ENCODE assay signal across 4 cellular contexts in the genomic region with DNA sequence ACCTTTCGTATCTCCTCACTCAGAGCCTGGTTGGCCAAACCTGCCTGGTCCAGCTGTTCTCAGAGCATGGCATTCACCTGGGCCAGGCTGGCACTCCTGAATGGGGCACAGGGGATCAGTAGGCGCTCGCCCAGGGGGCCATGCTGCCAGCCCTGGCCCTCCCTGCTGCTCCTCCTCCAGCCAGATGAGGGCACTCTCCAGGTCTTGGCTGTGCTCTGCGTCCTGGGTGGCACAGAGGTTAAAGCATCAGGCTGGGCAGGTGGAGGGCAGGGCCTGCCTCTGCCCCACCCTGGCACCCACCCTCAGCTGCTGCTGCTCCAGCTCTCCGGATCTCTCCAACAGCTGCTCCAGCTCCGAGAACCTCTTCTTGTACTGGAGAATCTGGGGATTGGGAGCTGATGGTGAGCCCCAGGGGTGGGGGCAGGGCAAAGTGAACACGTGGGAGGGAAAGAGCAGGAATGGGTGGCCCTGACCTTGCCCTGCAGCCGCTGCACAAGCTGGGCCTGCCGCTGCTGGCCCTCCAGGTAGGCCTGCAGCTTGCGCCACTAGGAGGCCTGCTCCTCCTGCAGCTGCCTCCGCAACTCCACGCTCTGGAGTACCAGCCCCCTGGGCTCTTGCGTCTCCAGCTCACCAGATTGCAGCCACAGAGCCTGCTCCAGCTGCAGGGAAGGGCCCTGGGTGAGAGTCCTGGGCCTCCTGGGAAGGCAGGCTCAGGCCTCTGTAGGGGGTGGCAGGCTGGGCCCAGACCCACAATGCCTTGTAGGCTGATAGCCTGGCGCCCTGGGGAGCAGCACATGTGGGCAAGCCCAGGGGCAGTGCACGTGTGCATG. TPM values are rescaled to one million over a fixed set of nuclear protein-coding genes. Genes with fewer than 3 reads are reported as not detected.
"Had no signal": no experiment of that assay in that cellular context is flagged by ENCODE, and none has a peak within 500 bp of the region (broad histone marks: within the 10 kb centered on the region; RNA-seq: fewer than 3 reads in every experiment).

No MANE protein-coding gene starts in this region.

RNA-seq across cellular contexts. Expression of a gene that starts 10.0 kb away (rescaled TPM):
- total RNA-seq: fibroblast of villous mesenchyme had no signal
- polyA plus RNA-seq: adrenal gland, mammary epithelial cell, sigmoid colon had no signal
